Comparison of ENCODE assay signal across 14 cellular contexts in the genomic region with DNA sequence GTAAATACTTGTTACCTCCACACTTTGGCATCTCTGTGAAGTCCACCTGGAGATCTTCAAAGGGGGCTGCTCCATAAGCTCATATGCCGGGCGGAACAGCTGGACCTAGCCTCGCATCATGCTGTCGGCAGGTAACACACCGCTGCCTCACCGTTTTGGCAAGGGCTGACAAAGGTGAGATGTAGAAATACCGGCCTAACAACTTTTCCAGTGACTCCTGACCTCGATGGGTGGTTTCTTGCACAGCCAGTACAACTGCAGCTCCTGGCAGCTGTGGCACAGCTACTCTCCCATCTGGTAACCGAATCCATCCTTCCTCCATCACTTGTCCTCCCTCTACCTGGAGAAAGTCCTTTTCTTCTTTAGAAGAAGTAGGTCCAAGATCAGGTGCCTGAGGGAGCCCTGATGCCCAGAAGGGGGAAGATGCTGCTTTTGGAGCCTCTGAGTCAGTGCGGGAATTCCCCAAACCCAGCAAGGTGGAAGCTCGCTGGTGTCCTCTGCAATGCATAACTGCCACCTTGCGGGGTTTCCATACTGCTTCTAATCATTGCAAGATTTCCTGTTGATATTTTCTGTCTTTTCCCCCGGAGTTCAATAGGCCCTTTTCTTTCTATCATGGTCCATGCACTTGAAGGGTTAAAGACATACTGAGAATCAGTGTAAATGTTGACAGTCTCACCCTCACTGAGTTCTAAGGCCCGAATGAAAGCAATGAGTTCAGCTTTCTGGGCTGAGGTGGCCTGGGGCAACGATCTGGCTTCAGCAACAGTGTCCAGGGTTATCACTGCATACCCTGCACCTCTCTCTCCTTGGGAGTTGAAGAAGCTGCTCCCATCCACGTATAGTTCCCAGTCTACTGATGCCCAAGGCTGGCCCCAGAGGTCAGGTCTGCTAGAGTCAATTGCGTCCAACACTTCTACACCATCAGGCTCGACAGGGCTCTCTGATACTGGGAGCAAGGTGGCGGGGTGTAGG. TPM values are rescaled to one million over a fixed set of nuclear protein-coding genes. Genes with fewer than 3 reads are reported as not detected.
DNase-seq lines count a peak whose midpoint lies in the region; TF ChIP-seq lines count a peak whose summit lies in the region.
"Not testable (repeated sequence)": the region's sequence is repeated elsewhere in the genome, so short reads cannot be mapped to it uniquely, and the experiment has no call there.
"Had no signal": no experiment of that assay in that cellular context is flagged by ENCODE, and none has a peak within 500 bp of the region (broad histone marks: within the 10 kb centered on the region; RNA-seq: fewer than 3 reads in every experiment).

No MANE protein-coding gene starts in this region.

- peak; percentile 28 to 56 for DNase-seq in activated CD4-positive, alpha-beta T cell treated with anti-CD3 and anti-CD28 coated beads for 24 hours (ENCODE audit: low read depth in 2 of 2)
- peak; percentile 26 for DNase-seq in activated CD8-positive, alpha-beta memory T cell treated with anti-CD3 and anti-CD28 coated beads, Interleukin-2, amount 50 U/mL, for 4 hours
- DNase-seq in activated naive CD4-positive, alpha-beta T cell treated with anti-CD3 and anti-CD28 coated beads, Interleukin-2, amount 50 U/mL, for 16 hours: peak; percentile 65
- DNase-seq in kidney tubule cell (ENCODE audit: low spot score) (peak; percentile 15), stomach (peak; percentile 41)
- peak; percentile 76 for DNase-seq in stimulated activated CD4-positive, alpha-beta T cell treated with anti-CD3 and anti-CD28 coated beads, Interleukin-15, amount 100 ng/mL, for 24 hours
- DNase-seq in stimulated activated CD8-positive, alpha-beta memory T cell treated with anti-CD3 and anti-CD28 coated beads, Interleukin-12 subunit alpha, Interleukin-12 subunit beta, amount 100 ng/mL, for 24 hours (ENCODE audit: extremely low read depth): peak; percentile 10

- TF ChIP-seq CTCF in stomach (IDR thresholded peaks at IDR 0.05): not testable (repeated sequence)

- not testable (repeated sequence) for H3K4me3 ChIP-seq in HUES6 (ENCODE audit: low read depth, low read length); stomach

- WGBS in stomach, 5 donors: 46 to 60% (median 53%) methylated on average over 17 to 19 of the region's 19 CpGs

- H3K9ac ChIP-seq in HUES6 (ENCODE audit: low read length): peak overlapping the region; percentile 26

- H3K36me3 ChIP-seq in HUES6 (ENCODE audit: control insufficient read depth, insufficient read depth, low read length); stomach: not testable (repeated sequence)

- TF ChIP-seq POLR2A in stomach (IDR thresholded peaks at IDR 0.05): not testable (repeated sequence)

- H3K27me3 ChIP-seq in HUES6 (ENCODE audit: control insufficient read depth, insufficient read depth, low read length); stomach: not testable (repeated sequence)

- H3K27ac ChIP-seq in HUES6 (ENCODE audit: low read depth, low read length); stomach: not testable (repeated sequence)

- TF ChIP-seq EP300 in stomach (IDR thresholded peaks at IDR 0.05): not testable (repeated sequence)

- intact Hi-C loops in stomach (cut with DNase I; ENCODE audit: low total_unique reads): not testable (repeated sequence)

- H3K4me1 ChIP-seq in HUES6 (ENCODE audit: control insufficient read depth, insufficient read depth, low read length) (peaks cover 19% of the 10 kb centered on the region), stomach (peaks cover 0 to 17% (median 5%) of the 10 kb centered on the region in 4 donors)

- H3K9me3 ChIP-seq in HUES6 (ENCODE audit: control insufficient read depth, insufficient read depth, low read depth, low read length); stomach: not testable (repeated sequence)

RNA-seq across cellular contexts. Expression of gene ALDH3B2, which starts 52.9 kb away (rescaled TPM):
- under 1 TPM in 1 of 5 donors, not detected in 4; 0.89 TPM for total RNA-seq in stomach
- 10 to 100 TPM in 1 of 3 donors, not detected in 2; 23.5 TPM for polyA plus RNA-seq in stomach
- total RNA-seq: cardiac septum, fibroblast of lung, glomerular endothelial cell, SJSA1, skeletal muscle tissue had no signal
- polyA plus RNA-seq: AG04450, fibroblast of lung had no signal

Comparison
In these comparisons a context has a peak if more than half of its experiments do, and no peak if none do; other contexts are left out.
1. DNase-seq: peak in every context shown above with its lines; median percentile 76 in stimulated activated CD4-positive, alpha-beta T cell treated with anti-CD3 and anti-CD28 coated beads, Interleukin-15, amount 100 ng/mL, for 24 hours; 65 in activated naive CD4-positive, alpha-beta T cell treated with anti-CD3 and anti-CD28 coated beads, Interleukin-2, amount 50 U/mL, for 16 hours; 42 in activated CD4-positive, alpha-beta T cell treated with anti-CD3 and anti-CD28 coated beads for 24 hours; 41 in stomach; 26 in activated CD8-positive, alpha-beta memory T cell treated with anti-CD3 and anti-CD28 coated beads, Interleukin-2, amount 50 U/mL, for 4 hours; 15 in kidney tubule cell; 10 in stimulated activated CD8-positive, alpha-beta memory T cell treated with anti-CD3 and anti-CD28 coated beads, Interleukin-12 subunit alpha, Interleukin-12 subunit beta, amount 100 ng/mL, for 24 hours.